12 cellular contexts compared by ENCODE assay signal in genomic region chr2:197240713-197241050, GRCh38.
A peak's percentile ranks its signal among the peaks of the same experiment; 100 is the strongest.
DNase-seq lines count a peak whose midpoint lies in the region; ATAC-seq and TF ChIP-seq lines count a peak whose summit lies in the region.
"Had no signal": no experiment of that assay in that cellular context is flagged by ENCODE, and none has a peak within 500 bp of the region (broad histone marks: within the 10 kb centered on the region; RNA-seq: fewer than 3 reads in every experiment).

No MANE protein-coding gene starts in this region.

- no peaks in the 10 kb centered on the region for H4K20me1 ChIP-seq in KMS-11 (ENCODE audit: insufficient read depth)

- no peak for TF ChIP-seq CTCF in KMS-11 (conservative IDR thresholded peaks at IDR 0.05; ENCODE audit: low read depth, low read length)

- H2BK12ac ChIP-seq in trophoblast cell (ENCODE audit: low read length) = no peak overlapping the region

- no peak overlapping the region for H2AK5ac ChIP-seq in trophoblast cell (ENCODE audit: low read length)

- no peak overlapping the region for H3K4ac ChIP-seq in trophoblast cell (ENCODE audit: low read depth, low read length)

- H2BK5ac ChIP-seq in trophoblast cell (ENCODE audit: low read depth, low read length, poor library complexity) = no peak overlapping the region

- H3K4me1 Mint-ChIP-seq in activated CD4-positive, alpha-beta T cell treated with anti-CD3 and anti-CD28 coated beads, Interleukin-2, amount 10 ng/mL, durations not matched to agents 7 days and 5 days = peaks cover 81% of the 10 kb centered on the region
- peaks cover 78% of the 10 kb centered on the region for H3K4me1 Mint-ChIP-seq in activated naive CD8-positive, alpha-beta T cell (ENCODE audit: low read depth)
- H3K4me1 Mint-ChIP-seq in stimulated activated memory B cell treated with anti-CD40 and anti-IgM and Interleukin-4, amounts not matched to agents 10 μg/mL and 1 μg/mL and 100 μg/mL, for 72 hours = peaks cover 78% of the 10 kb centered on the region

- H3K9ac ChIP-seq in KMS-11 (peak overlapping the region; percentile 72; the same call in 1 of the 2 replicates), trophoblast cell (ENCODE audit: low read length) (no peak overlapping the region)

- DNase-seq in activated CD4-positive, alpha-beta T cell treated with anti-CD3 and anti-CD28 coated beads, Interleukin-2, amount 10 ng/mL, durations not matched to agents 7 days and 5 days = peak; percentile 26
- DNase-seq in activated CD4-positive, alpha-beta T cell treated with anti-CD3 and anti-CD28 coated beads, Interleukin-2, amount 50 U/mL, for 1 hour = no peak
- DNase-seq in trophoblast cell = no peak
- no peak for DNase-seq in MG63
- DNase-seq: left cardiac atrium, NCI-H1105 treated with DMSO at 0.1 percent for 48 hours, NCI-H526 had no signal

- H2BK120ac ChIP-seq in trophoblast cell (ENCODE audit: insufficient read depth, low read length, poor library complexity) = no peak overlapping the region

- H3K27ac ChIP-seq in KMS-11 (peak overlapping the region; percentile 94), trophoblast cell (ENCODE audit: low read depth, low read length) (no peak overlapping the region)

- ATAC-seq in stimulated activated memory B cell treated with anti-CD40 and anti-IgM and Interleukin-4, amounts not matched to agents 10 μg/mL and 1 μg/mL and 100 μg/mL, for 72 hours = peak; percentile 63
- ATAC-seq in HG03039 (IDR thresholded peaks at IDR 0.05; ENCODE audit: unreplicated experiment) = no peak
- ATAC-seq: SK-N-SH treated with all-trans-retinoic acid at 6 μM for 48 hours had no signal

- H3K36me3 ChIP-seq in KMS-11 (ENCODE audit: insufficient read depth) = no peaks in the 10 kb centered on the region
- H3K36me3 ChIP-seq in trophoblast cell (ENCODE audit: control insufficient read depth in 1 of 2, insufficient read depth in 2 of 2, low read length in 2 of 2) = no peaks in the 10 kb centered on the region
- H3K36me3 ChIP-seq in MG63 = no peaks in the 10 kb centered on the region

- peak overlapping the region; percentile 93 for H3K4me2 ChIP-seq in KMS-11
- no peak overlapping the region for H3K4me2 ChIP-seq in trophoblast cell (ENCODE audit: low read length)

- H3K79me2 ChIP-seq in KMS-11 (ENCODE audit: insufficient read depth, low read depth) = no peaks in the 10 kb centered on the region; the same call in 1 of the 2 replicates
- H3K79me2 ChIP-seq in trophoblast cell (ENCODE audit: control insufficient read depth, insufficient read depth, low read length, poor library complexity) = no peaks in the 10 kb centered on the region

- peaks cover 40% of the 10 kb centered on the region for H3K36me3 Mint-ChIP-seq in activated CD4-positive, alpha-beta T cell treated with anti-CD3 and anti-CD28 coated beads, Interleukin-2, amount 10 ng/mL, durations not matched to agents 7 days and 5 days (ENCODE audit: low read depth)
- H3K36me3 Mint-ChIP-seq in activated naive CD8-positive, alpha-beta T cell = peaks cover 7% of the 10 kb centered on the region
- peaks cover 18% of the 10 kb centered on the region for H3K36me3 Mint-ChIP-seq in stimulated activated memory B cell treated with anti-CD40 and anti-IgM and Interleukin-4, amounts not matched to agents 10 μg/mL and 1 μg/mL and 100 μg/mL, for 72 hours

- H4K91ac ChIP-seq in trophoblast cell (ENCODE audit: low read depth, low read length) = no peak overlapping the region

- no peak overlapping the region for H3K14ac ChIP-seq in trophoblast cell (ENCODE audit: low read length)

- no peak overlapping the region for H3K23ac ChIP-seq in trophoblast cell (ENCODE audit: low read length)

- H3K4me3 Mint-ChIP-seq in activated CD4-positive, alpha-beta T cell treated with anti-CD3 and anti-CD28 coated beads, Interleukin-2, amount 10 ng/mL, durations not matched to agents 7 days and 5 days = peak overlapping the region; percentile 76
- peak overlapping the region; percentile 79 for H3K4me3 Mint-ChIP-seq in activated naive CD8-positive, alpha-beta T cell
- peak overlapping the region; percentile 50 for H3K4me3 Mint-ChIP-seq in stimulated activated memory B cell treated with anti-CD40 and anti-IgM and Interleukin-4, amounts not matched to agents 10 μg/mL and 1 μg/mL and 100 μg/mL, for 72 hours

- no peak overlapping the region for H3K18ac ChIP-seq in trophoblast cell (ENCODE audit: low read length)

- no peaks in the 10 kb centered on the region for H3K27me3 Mint-ChIP-seq in activated CD4-positive, alpha-beta T cell treated with anti-CD3 and anti-CD28 coated beads, Interleukin-2, amount 10 ng/mL, durations not matched to agents 7 days and 5 days
- no peaks in the 10 kb centered on the region for H3K27me3 Mint-ChIP-seq in activated naive CD8-positive, alpha-beta T cell
- H3K27me3 Mint-ChIP-seq in stimulated activated memory B cell treated with anti-CD40 and anti-IgM and Interleukin-4, amounts not matched to agents 10 μg/mL and 1 μg/mL and 100 μg/mL, for 72 hours = no peaks in the 10 kb centered on the region

- no peaks in the 10 kb centered on the region for H3K9me3 ChIP-seq in trophoblast cell (ENCODE audit: insufficient read depth, low read depth, low read length)
- H3K9me3 ChIP-seq in MG63 = no peaks in the 10 kb centered on the region

- no peak overlapping the region for H4K12ac ChIP-seq in trophoblast cell (ENCODE audit: low read depth, low read length)

- no CpG with 5 or more reads among the region's 1 CpG for WGBS in trophoblast cell (ENCODE audit: extremely low coverage, insufficient coverage, insufficient read length)

- no peak overlapping the region for H4K8ac ChIP-seq in trophoblast cell (ENCODE audit: low read depth, low read length)

- no peaks in the 10 kb centered on the region for H3K27me3 ChIP-seq in KMS-11 (ENCODE audit: insufficient read depth, low read depth)
- no peaks in the 10 kb centered on the region for H3K27me3 ChIP-seq in trophoblast cell (ENCODE audit: insufficient read depth, low read length)
- no peaks in the 10 kb centered on the region for H3K27me3 ChIP-seq in MG63

- peaks cover 7% of the 10 kb centered on the region for H3K9me3 Mint-ChIP-seq in activated CD4-positive, alpha-beta T cell treated with anti-CD3 and anti-CD28 coated beads, Interleukin-2, amount 10 ng/mL, durations not matched to agents 7 days and 5 days
- no peaks in the 10 kb centered on the region for H3K9me3 Mint-ChIP-seq in activated naive CD8-positive, alpha-beta T cell (ENCODE audit: low read depth)
- no peaks in the 10 kb centered on the region for H3K9me3 Mint-ChIP-seq in stimulated activated memory B cell treated with anti-CD40 and anti-IgM and Interleukin-4, amounts not matched to agents 10 μg/mL and 1 μg/mL and 100 μg/mL, for 72 hours

- H3K27ac Mint-ChIP-seq in activated CD4-positive, alpha-beta T cell treated with anti-CD3 and anti-CD28 coated beads, Interleukin-2, amount 10 ng/mL, durations not matched to agents 7 days and 5 days = peak overlapping the region; percentile 89
- H3K27ac Mint-ChIP-seq in activated naive CD8-positive, alpha-beta T cell = peak overlapping the region; percentile 96
- peak overlapping the region; percentile 87 for H3K27ac Mint-ChIP-seq in stimulated activated memory B cell treated with anti-CD40 and anti-IgM and Interleukin-4, amounts not matched to agents 10 μg/mL and 1 μg/mL and 100 μg/mL, for 72 hours

- no peak overlapping the region for H3K4me3 ChIP-seq in KMS-11 (IDR thresholded peaks at IDR 0.05; ENCODE audit: insufficient read depth, low read depth, low read length)
- no peak overlapping the region for H3K4me3 ChIP-seq in trophoblast cell (ENCODE audit: low read depth, low read length)
- H3K4me3 ChIP-seq in MG63 = no peak overlapping the region

- peak overlapping the region; percentile 64; the same call in 1 of the 2 replicates for H2AFZ ChIP-seq in KMS-11 (ENCODE audit: low read depth)
- H2AFZ ChIP-seq in trophoblast cell (ENCODE audit: insufficient read depth, low read length, poor library complexity) = no peak overlapping the region

- POLR2A ChIA-PET in activated CD4-positive, alpha-beta T cell treated with anti-CD3 and anti-CD28 coated beads, Interleukin-2, amount 10 ng/mL, durations not matched to agents 7 days and 5 days (lab: Charles Lee) = interaction anchor here (0.6 to 2.4 kb wide), 6 partner anchors 14 to 71 kb away, joined by 3 to 19 read pairs (median 4); no protein-coding TSS in a partner anchor

- CTCF ChIA-PET in activated CD4-positive, alpha-beta T cell treated with anti-CD3 and anti-CD28 coated beads, Interleukin-2, amount 10 ng/mL, durations not matched to agents 7 days and 5 days (lab: Charles Lee) = interaction anchor here (0.8 to 1.5 kb wide), 6 partner anchors 11 to 32 kb away, joined by 3 to 4 read pairs (median 3); no protein-coding TSS in a partner anchor

- no peaks in the 10 kb centered on the region for H3K79me1 ChIP-seq in trophoblast cell (ENCODE audit: low read length)

- peaks cover 41% of the 10 kb centered on the region for H3K4me1 ChIP-seq in KMS-11 (ENCODE audit: low read depth, poor library complexity, severe bottlenecking)
- peaks cover 0 to 3% of the 10 kb centered on the region in 2 experiments for H3K4me1 ChIP-seq in trophoblast cell (ENCODE audit: control insufficient read depth in 1 of 2, insufficient read depth in 2 of 2, low read length in 2 of 2)
